In genomic region chr6:136226674-136227377, GRCh38 we compare ENCODE assay signal across 8 cellular contexts. TPM values are rescaled to one million over a fixed set of nuclear protein-coding genes. Genes with fewer than 3 reads are reported as not detected.
DNase-seq lines count a peak whose midpoint lies in the region; ATAC-seq and TF ChIP-seq lines count a peak whose summit lies in the region.

No MANE protein-coding gene starts in this region.

- H3K27me3 Mint-ChIP-seq in dendritic cell treated with granulocyte-macrophage colony-stimulating factor and Interleukin-4, amounts not matched to agents 40 ng/mL and 50 ng/mL, for 4 days = no peaks in the 10 kb centered on the region
- H3K27me3 Mint-ChIP-seq in neural progenitor cell (ENCODE audit: insufficient read depth, low read depth) = peaks cover 2% of the 10 kb centered on the region

- peak overlapping the region; percentile 67 for H3K27ac Mint-ChIP-seq in dendritic cell treated with granulocyte-macrophage colony-stimulating factor and Interleukin-4, amounts not matched to agents 40 ng/mL and 50 ng/mL, for 4 days
- no peak overlapping the region for H3K27ac Mint-ChIP-seq in neural progenitor cell

- no peaks in the 10 kb centered on the region for H3K9me3 Mint-ChIP-seq in dendritic cell treated with granulocyte-macrophage colony-stimulating factor and Interleukin-4, amounts not matched to agents 40 ng/mL and 50 ng/mL, for 4 days
- peaks cover 3% of the 10 kb centered on the region for H3K9me3 Mint-ChIP-seq in neural progenitor cell

- H3K4me1 Mint-ChIP-seq in dendritic cell treated with granulocyte-macrophage colony-stimulating factor and Interleukin-4, amounts not matched to agents 40 ng/mL and 50 ng/mL, for 4 days (ENCODE audit: low read depth) = peaks cover 53% of the 10 kb centered on the region
- H3K4me1 Mint-ChIP-seq in neural progenitor cell = no peaks in the 10 kb centered on the region

- peak overlapping the region; percentile 28 for H3K4me3 ChIP-seq in parathyroid adenoma (ENCODE audit: low read depth, low read length)
- no peak overlapping the region for H3K4me3 ChIP-seq in neural progenitor cell
- H3K4me3 ChIP-seq in uterus = peak overlapping the region in 1 of 2 donors; percentile 33

- DNase-seq in neural progenitor cell (ENCODE audit: low spot score) (no peak), uterus (no peak), caudate nucleus (lab: John Stamatoyannopoulos, UW) (no peak), NCI-H1048 (lab: John Stamatoyannopoulos, UW) (no peak)

- H3K79me2 ChIP-seq in parathyroid adenoma = no peaks in the 10 kb centered on the region
- no peaks in the 10 kb centered on the region for H3K79me2 ChIP-seq in neural progenitor cell (ENCODE audit: low read depth)

- H3K36me3 ChIP-seq in parathyroid adenoma (ENCODE audit: control insufficient read depth, insufficient read depth, low read length) (no peaks in the 10 kb centered on the region), neural progenitor cell (no peaks in the 10 kb centered on the region), uterus (no peaks in the 10 kb centered on the region)

- H3K9me3 ChIP-seq in parathyroid adenoma (ENCODE audit: control insufficient read depth, low read length) = no peaks in the 10 kb centered on the region
- no peaks in the 10 kb centered on the region for H3K9me3 ChIP-seq in neural progenitor cell (ENCODE audit: low read depth)
- no peaks in the 10 kb centered on the region for H3K9me3 ChIP-seq in uterus

- intact Hi-C loops in dendritic cell treated with granulocyte-macrophage colony-stimulating factor and Interleukin-4, amounts not matched to agents 40 ng/mL and 50 ng/mL, for 4 days (cut with micrococcal nuclease) = loop anchor here (1.0 to 10.0 kb wide), 5 partner anchors 192 to 774 kb away; no protein-coding TSS in a partner anchor
- intact Hi-C loops in uterus (cut with DNase I; ENCODE audit: low total_unique reads) = loop anchor here (10.0 kb wide), 1 partner anchor 692 kb away; no protein-coding TSS in a partner anchor

- H2AFZ ChIP-seq in parathyroid adenoma (peak overlapping the region; percentile 76), neural progenitor cell (replicated peaks) (no peak overlapping the region)

- H3K27me3 ChIP-seq in parathyroid adenoma (ENCODE audit: control insufficient read depth, insufficient read depth, low read length) (no peaks in the 10 kb centered on the region), neural progenitor cell (no peaks in the 10 kb centered on the region), uterus (no peaks in the 10 kb centered on the region)

- H3K9ac ChIP-seq in parathyroid adenoma (no peak overlapping the region), neural progenitor cell (no peak overlapping the region)

- no peaks in the 10 kb centered on the region for H3F3A ChIP-seq in neural progenitor cell (ENCODE audit: low read depth)

- no peaks in the 10 kb centered on the region for H4K20me1 ChIP-seq in neural progenitor cell (ENCODE audit: low read depth)

- no peak for TF ChIP-seq CTCF in parathyroid adenoma (IDR thresholded peaks at IDR 0.05)
- TF ChIP-seq CTCF in neural progenitor cell (IDR thresholded peaks at IDR 0.05) = no peak
- no peak for TF ChIP-seq CTCF in uterus (IDR thresholded peaks at IDR 0.05)

- peak overlapping the region; percentile 28 for H3K4me2 ChIP-seq in parathyroid adenoma (ENCODE audit: low read length)
- H3K4me2 ChIP-seq in neural progenitor cell = no peak overlapping the region

- H3K27ac ChIP-seq in parathyroid adenoma (peak overlapping the region; percentile 8), neural progenitor cell (no peak overlapping the region), uterus (peak overlapping the region in 1 of 2 donors; percentile 57), caudate nucleus (ENCODE audit: low read depth, low read length) (no peak overlapping the region)

- ATAC-seq in GM19025 (IDR thresholded peaks at IDR 0.05; ENCODE audit: low read depth, unreplicated experiment) (peak; percentile 20), HG03378 (IDR thresholded peaks at IDR 0.05; ENCODE audit: unreplicated experiment) (peak; percentile 19)

- H3K4me3 Mint-ChIP-seq in dendritic cell treated with granulocyte-macrophage colony-stimulating factor and Interleukin-4, amounts not matched to agents 40 ng/mL and 50 ng/mL, for 4 days = no peak overlapping the region
- H3K4me3 Mint-ChIP-seq in neural progenitor cell = no peak overlapping the region

- TF ChIP-seq POLR2A in uterus (IDR thresholded peaks at IDR 0.05) = no peak

- H3K36me3 Mint-ChIP-seq in dendritic cell treated with granulocyte-macrophage colony-stimulating factor and Interleukin-4, amounts not matched to agents 40 ng/mL and 50 ng/mL, for 4 days (ENCODE audit: low read depth) = no peaks in the 10 kb centered on the region
- no peaks in the 10 kb centered on the region for H3K36me3 Mint-ChIP-seq in neural progenitor cell

- H3K4me1 ChIP-seq in parathyroid adenoma (no peaks in the 10 kb centered on the region), neural progenitor cell (no peaks in the 10 kb centered on the region), uterus (no peaks in the 10 kb centered on the region)

RNA-seq across cellular contexts. Expression of gene MTFR2, which starts 23.3 kb away (rescaled TPM):
- total RNA-seq in neural progenitor cell (ENCODE audit: low replicate concordance) (6.2 and 12.6 TPM in 2 replicates), uterus (1 to 10 TPM in 1 of 4 donors, not detected in 3; 2.4 TPM)
